Comparison of ENCODE assay signal across 2 cellular contexts in genomic region chr5:41095324-41096101, GRCh38.
TF ChIP-seq lines count a peak whose summit lies in the region.

No MANE protein-coding gene starts in this region.

TF ChIP-seq in HCT116, 20 proteins besides CTCF, POLR2A, EP300 and RAD21:
- TF ChIP-seq ZBTB33 (IDR thresholded peaks at IDR 0.05; ENCODE audit: extremely low read depth, insufficient replicate concordance, low read length) = no peak
- TF ChIP-seq EGR1 (IDR thresholded peaks at IDR 0.05; ENCODE audit: low read depth) = no peak
- no peak for TF ChIP-seq SP1 (IDR thresholded peaks at IDR 0.05; ENCODE audit: low read depth)

TF ChIP-seq in HepG2, 621 proteins besides CTCF, POLR2A, EP300 and RAD21 (continued from another document):
- TF ChIP-seq, protein P1, sequence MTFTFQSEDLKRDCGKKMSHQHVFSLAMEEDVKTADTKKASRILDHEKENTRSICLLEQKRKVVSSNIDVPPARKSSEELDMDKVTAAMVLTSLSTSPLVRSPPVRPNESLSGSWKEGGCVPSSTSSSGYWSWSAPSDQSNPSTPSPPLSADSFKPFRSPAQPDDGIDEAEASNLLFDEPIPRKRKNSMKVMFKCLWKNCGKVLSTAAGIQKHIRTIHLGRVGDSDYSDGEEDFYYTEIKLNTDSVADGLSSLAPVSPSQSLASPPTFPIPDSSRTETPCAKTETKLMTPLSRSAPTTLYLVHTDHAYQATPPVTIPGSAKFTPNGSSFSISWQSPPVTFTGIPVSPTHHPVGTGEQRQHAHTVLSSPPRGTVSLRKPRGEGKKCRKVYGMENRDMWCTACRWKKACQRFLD (CRISPR knock-in tag; IDR thresholded peaks at IDR 0.05; ENCODE audit: borderline replicate concordance) = no peak
- no peak for TF ChIP-seq DMAP1 (CRISPR knock-in tag; IDR thresholded peaks at IDR 0.05)
- TF ChIP-seq RBFOX2 (IDR thresholded peaks at IDR 0.05; ENCODE audit: low read depth, low read length) = no peak
- no peak for TF ChIP-seq ZFX (CRISPR knock-in tag; IDR thresholded peaks at IDR 0.05; ENCODE audit: low read depth)
- no peak for TF ChIP-seq ZFP90 (CRISPR knock-in tag; IDR thresholded peaks at IDR 0.05; ENCODE audit: borderline replicate concordance)
